In genomic region chr7:100504031-100504430, GRCh38 we compare ENCODE assay signal across 13 cellular contexts. TPM values are rescaled to one million over a fixed set of nuclear protein-coding genes. Genes with fewer than 3 reads are reported as not detected.
DNase-seq lines count a peak whose midpoint lies in the region; ATAC-seq, FAIRE-seq and TF ChIP-seq lines count a peak whose summit lies in the region.
"Not testable (repeated sequence)": the region's sequence is repeated elsewhere in the genome, so short reads cannot be mapped to it uniquely, and the experiment has no call there.
"Had no signal": no experiment of that assay in that cellular context is flagged by ENCODE, and none has a peak within 500 bp of the region (broad histone marks: within the 10 kb centered on the region; RNA-seq: fewer than 3 reads in every experiment).

No MANE protein-coding gene starts in this region.

- H3K79me2 ChIP-seq in ACC112 (ENCODE audit: control insufficient read depth, insufficient read depth, low read length, unreplicated experiment); K562 (ENCODE audit: control insufficient read depth, insufficient read depth, low read length); hepatocyte; trophoblast cell (ENCODE audit: control insufficient read depth, insufficient read depth, low read length, poor library complexity): not testable (repeated sequence)

- H3K23ac ChIP-seq in trophoblast cell (ENCODE audit: low read length) = not testable (repeated sequence)

- ATAC-seq in RWPE2 (ENCODE audit: low read depth); K562: not testable (repeated sequence)

- in situ Hi-C loops in K562 (cut with MboI) = not testable (repeated sequence)

- H3K9ac ChIP-seq in K562 (ENCODE audit: insufficient read depth in 1 of 2, low read depth in 2 of 2, low read length in 2 of 2); trophoblast cell (ENCODE audit: low read length): not testable (repeated sequence)

- not testable (repeated sequence) for H3K27ac ChIP-seq in ACC112 (ENCODE audit: low read depth, low read length); HEK293 (ENCODE audit: extremely low read depth, low read depth, low read length); K562 (ENCODE audit: extremely low read depth, low read depth, low read length); trophoblast cell (ENCODE audit: low read depth, low read length)
- H3K27ac ChIP-seq in RWPE2 (ENCODE audit: poor library complexity, severe bottlenecking) (peak overlapping the region; percentile 19), hepatocyte (peak overlapping the region; percentile 47)

- not testable (repeated sequence) for H4K12ac ChIP-seq in trophoblast cell (ENCODE audit: low read depth, low read length)

- H3K4me3 ChIP-seq in ACC112 (ENCODE audit: low read depth, low read length); HEK293 (ENCODE audit: low read depth, low read length); RWPE2 (ENCODE audit: severe bottlenecking); K562; hepatocyte; trophoblast cell (ENCODE audit: low read depth, low read length): not testable (repeated sequence)

- H4K91ac ChIP-seq in trophoblast cell (ENCODE audit: low read depth, low read length) = not testable (repeated sequence)

- H4K20me1 ChIP-seq in K562 (replicated peaks; ENCODE audit: control insufficient read depth, insufficient read depth, low read length); hepatocyte (ENCODE audit: insufficient read depth, poor library complexity, severe bottlenecking): not testable (repeated sequence)

- H3K27me3 ChIP-seq in ACC112 (ENCODE audit: insufficient read depth, low read length); RWPE2 (ENCODE audit: insufficient read depth, poor library complexity, severe bottlenecking); K562 (ENCODE audit: control insufficient read depth in 2 of 2, insufficient read depth in 2 of 2, low read length in 2 of 2); hepatocyte; trophoblast cell (ENCODE audit: insufficient read depth, low read length): not testable (repeated sequence)

- H3K14ac ChIP-seq in trophoblast cell (ENCODE audit: low read length) = not testable (repeated sequence)

- CTCF ChIA-PET in HEK293 (lab: Yijun Ruan, JAX) = interaction anchor here (0.9 to 1.5 kb wide), 2 partner anchors 16 to 21 kb away, joined by 5 to 11 read pairs; no protein-coding TSS in a partner anchor
- CTCF ChIA-PET in K562 (lab: Yijun Ruan, JAX; ENCODE audit: low intra/inter-chr PET ratio) = not testable (repeated sequence)

- H3K9me2 ChIP-seq in hepatocyte (replicated peaks; ENCODE audit: insufficient read depth) = not testable (repeated sequence)

- not testable (repeated sequence) for TF ChIP-seq EP300 in K562 (IDR thresholded peaks at IDR 0.05; ENCODE audit: low read length)

- H2BK12ac ChIP-seq in trophoblast cell (ENCODE audit: low read length) = not testable (repeated sequence)

- peaks cover 13% of the 10 kb centered on the region for H3K4me1 ChIP-seq in ACC112 (ENCODE audit: control insufficient read depth, insufficient read depth, low read length, unreplicated experiment)
- H3K4me1 ChIP-seq in HEK293 (ENCODE audit: control insufficient read depth, insufficient read depth, low read length); hepatocyte (ENCODE audit: insufficient read depth); trophoblast cell (ENCODE audit: control insufficient read depth in 1 of 2, insufficient read depth in 2 of 2, low read length in 2 of 2): not testable (repeated sequence)
- H3K4me1 ChIP-seq in RWPE2 (ENCODE audit: insufficient read depth, poor library complexity, severe bottlenecking) = peaks cover 13% of the 10 kb centered on the region
- H3K4me1 ChIP-seq in K562 (replicated peaks in 1 of 2; ENCODE audit: control insufficient read depth in 2 of 2, insufficient read depth in 2 of 2, low read length in 2 of 2) = peaks cover 4 to 22% of the 10 kb centered on the region in 2 experiments; a peak in 3 of 5 replicates

- not testable (repeated sequence) for TF ChIP-seq POLR2A in K562 (conservative IDR thresholded peaks at IDR 0.05)

- WGBS in K562 (ENCODE audit: insufficient coverage, low coverage, missing lambda C conversion rate) = 79% methylated on average over 3 of the region's 3 CpGs
- 90% methylated on average over 3 of the region's 3 CpGs for WGBS in hepatocyte (ENCODE audit: low lambda C conversion rate, missing lambda C conversion rate)
- no CpG with 5 or more reads among the region's 3 CpGs for whole genome bisulfite sequencing in trophoblast cell (ENCODE audit: extremely low coverage, insufficient coverage, insufficient read length)

- H2AK5ac ChIP-seq in trophoblast cell (ENCODE audit: low read length) = not testable (repeated sequence)

- H3K79me1 ChIP-seq in trophoblast cell (ENCODE audit: low read length) = not testable (repeated sequence)

- not testable (repeated sequence) for H4K8ac ChIP-seq in trophoblast cell (ENCODE audit: low read depth, low read length)

- not testable (repeated sequence) for FAIRE-seq in K562 (lab: Jason Lieb, UNC)

- H3K4me2 ChIP-seq in K562 (ENCODE audit: insufficient read depth, low read length); hepatocyte; trophoblast cell (ENCODE audit: low read length): not testable (repeated sequence)

- not testable (repeated sequence) for H3K18ac ChIP-seq in trophoblast cell (ENCODE audit: low read length)

- not testable (repeated sequence) for H2BK5ac ChIP-seq in trophoblast cell (ENCODE audit: low read depth, low read length, poor library complexity)

- not testable (repeated sequence) for H3K9me1 ChIP-seq in K562 (ENCODE audit: control insufficient read depth, insufficient read depth, low read length)

- not testable (repeated sequence) for TF ChIP-seq CTCF in HEK293 (tag by site-specific recombination; IDR thresholded peaks at IDR 0.05); RWPE2 (IDR thresholded peaks at IDR 0.05; ENCODE audit: poor library complexity, severe bottlenecking); K562 (IDR thresholded peaks at IDR 0.05 in 2 of 3, conservative IDR thresholded peaks at IDR 0.05 in 1 of 3; ENCODE audit: insufficient read depth in 2 of 3, low read depth in 1 of 3, low read length in 3 of 3); hepatocyte (IDR thresholded peaks at IDR 0.05; ENCODE audit: poor library complexity)

- DNase-seq in NCI-H226 (peak; percentile 15), trophoblast cell (peak; percentile 18 to 58)
- DNase-seq in RWPE2 (ENCODE audit: low spot score); K562 (ENCODE audit: extremely low read depth in 1 of 4, low spot score in 3 of 4); hepatocyte (ENCODE audit: low spot score): not testable (repeated sequence)

- intact Hi-C loops in K562 (cut with micrococcal nuclease) = loop anchor here (5.0 kb wide), 1 partner anchor 33 kb away; the partner anchor contains the start of gene AGFG2

- H2BK120ac ChIP-seq in trophoblast cell (ENCODE audit: insufficient read depth, low read length, poor library complexity) = not testable (repeated sequence)

- H3K9me3 ChIP-seq in HEK293 (ENCODE audit: control insufficient read depth, insufficient read depth, low read depth, low read length); RWPE2 (ENCODE audit: severe bottlenecking); K562 (replicated peaks; ENCODE audit: control insufficient read depth, insufficient read depth, low read depth, low read length); hepatocyte (ENCODE audit: low read depth); trophoblast cell (ENCODE audit: insufficient read depth, low read depth, low read length): not testable (repeated sequence)

- BruUV-seq in K562 (replicated peaks; lab: Mats Ljungman, UMichigan) = not testable (repeated sequence)

- not testable (repeated sequence) for H3K4ac ChIP-seq in trophoblast cell (ENCODE audit: low read depth, low read length)

- POLR2A ChIA-PET in HEK293 (lab: Yijun Ruan, JAX) = interaction anchor here (0.6 kb wide), 1 partner anchor 41 kb away, joined by 5 read pairs; no protein-coding TSS in a partner anchor
- POLR2A ChIA-PET in K562 (lab: Yijun Ruan, JAX) = not testable (repeated sequence)

- not testable (repeated sequence) for H3K36me3 ChIP-seq in ACC112 (ENCODE audit: insufficient read depth, low read length); HEK293 (ENCODE audit: control insufficient read depth in 2 of 2, insufficient read depth in 1 of 2, low read length in 2 of 2); RWPE2 (ENCODE audit: low read depth); K562 (ENCODE audit: control insufficient read depth, insufficient read depth, low read length); hepatocyte (replicated peaks; ENCODE audit: insufficient read depth, low read depth); trophoblast cell (ENCODE audit: control insufficient read depth in 1 of 2, insufficient read depth in 2 of 2, low read length in 2 of 2)

- not testable (repeated sequence) for TF ChIP-seq RAD21 in K562 (CRISPR knock-in tag; conservative IDR thresholded peaks at IDR 0.05 in 1 of 2, IDR thresholded peaks at IDR 0.05 in 1 of 2)

- H2AFZ ChIP-seq in ACC112 (ENCODE audit: low read length, unreplicated experiment) (peak overlapping the region; percentile 1), K562 (ENCODE audit: low read depth, low read length) (peak overlapping the region; percentile 58)
- not testable (repeated sequence) for H2AFZ ChIP-seq in hepatocyte; trophoblast cell (ENCODE audit: insufficient read depth, low read length, poor library complexity)

RNA-seq across cellular contexts. Expression of gene NYAP1, which starts 20.3 kb away (rescaled TPM):
- 0.53 and 1.0 TPM in 2 replicates for total RNA-seq in K562 (2011; cell fraction: chromatin; rRNA removed; ENCODE audit: low replicate concordance)
- 0.67 and 0.79 TPM in 2 replicates for total RNA-seq in K562 (2011; cell fraction: nucleolus; rRNA removed)
- total RNA-seq in K562 (2011; cell fraction: nucleoplasm; rRNA removed) = 0.23 and 0.59 TPM in 2 replicates
- 0.32 and 0.98 TPM in 2 replicates for total RNA-seq in K562 (2014; rRNA removed)
- total RNA-seq in K562 (2014; rRNA removed; fragmentation: Illumina TruSeq; extraction: Trizol) = 0.11 and 0.13 TPM in 2 replicates
- 0.15 and 0.22 TPM in 2 replicates for total RNA-seq in K562 (2015; rRNA removed; fragmentation: Illumina TruSeq; extraction: Trizol)
- total RNA-seq in K562 (2021) = 0.82 and 0.87 TPM in 2 replicates
- 0.09 and 0.13 TPM in 2 replicates for polyA plus RNA-seq in K562 (2011; rRNA removed)
- 0.15 and 1.4 TPM in 2 replicates for polyA plus RNA-seq in K562 (2011; cell fraction: cytosol; rRNA removed)
- 0.34 and 1.7 TPM in 2 replicates for polyA plus RNA-seq in K562 (2011; cell fraction: nucleus; rRNA removed)
- polyA plus RNA-seq in K562 (2012) = 0.35 and 0.65 TPM in 2 replicates
- polyA plus RNA-seq in K562 (2014; fragmentation: Illumina TruSeq; extraction: Trizol) = 0.13 and 0.17 TPM in 2 replicates
- not detected for polyA plus RNA-seq in K562 (2014; fragmentation: Nextera tagmentation; extraction: Ambion mirVana)
- polyA plus RNA-seq in K562 (2014; rRNA removed) = 0.88 and 1.0 TPM in 2 replicates
- polyA minus RNA-seq in K562 (2011; rRNA and poly(A)+ RNA removed) = 0.11 TPM in 1 of 2 replicates, not detected in the other
- not detected in 2 replicates for polyA minus RNA-seq in K562 (2011; cell fraction: cytosol; rRNA and poly(A)+ RNA removed)
- 0.22 and 0.40 TPM in 2 replicates for polyA minus RNA-seq in K562 (2011; cell fraction: nucleus; rRNA and poly(A)+ RNA removed)
- total RNA-seq in hepatocyte = 1.6 and 2.4 TPM in 2 replicates
- polyA plus RNA-seq in hepatocyte = 0.68 TPM in 1 of 2 replicates, not detected in the other
- 0.76 and 0.81 TPM in 2 replicates for polyA plus RNA-seq in trophoblast cell (2013)
- total RNA-seq: GM23248, H4 had no signal
- polyA plus RNA-seq: CD4-positive, CD25-positive, alpha-beta regulatory T cell; CD8-positive, alpha-beta memory T cell; GM23248; IgD-negative memory B cell had no signal

RNA-seq across cellular contexts. Expression of gene TSC22D4, which starts 25.0 kb away (rescaled TPM):
- 30.5 and 88.7 TPM in 2 replicates for total RNA-seq in K562 (2011; cell fraction: chromatin; rRNA removed; ENCODE audit: low replicate concordance)
- 56.8 and 60.5 TPM in 2 replicates for total RNA-seq in K562 (2011; cell fraction: nucleolus; rRNA removed)
- 38.6 and 57.1 TPM in 2 replicates for total RNA-seq in K562 (2011; cell fraction: nucleoplasm; rRNA removed)
- total RNA-seq in K562 (2014; rRNA removed) = 77.6 and 102 TPM in 2 replicates
- total RNA-seq in K562 (2014; rRNA removed; fragmentation: Illumina TruSeq; extraction: Trizol) = 10.1 and 13.1 TPM in 2 replicates
- total RNA-seq in K562 (2015; rRNA removed; fragmentation: Illumina TruSeq; extraction: Trizol) = 31.3 and 33.9 TPM in 2 replicates
- total RNA-seq in K562 (2021) = 102 and 107 TPM in 2 replicates
- 14.2 and 18.8 TPM in 2 replicates for polyA plus RNA-seq in K562 (2011; rRNA removed)
- polyA plus RNA-seq in K562 (2011; cell fraction: cytosol; rRNA removed) = 13.0 and 47.0 TPM in 2 replicates
- 22.1 and 53.6 TPM in 2 replicates for polyA plus RNA-seq in K562 (2011; cell fraction: nucleus; rRNA removed)
- 64.9 and 107 TPM in 2 replicates for polyA plus RNA-seq in K562 (2012)
- 28.7 and 51.7 TPM in 2 replicates for polyA plus RNA-seq in K562 (2014; fragmentation: Illumina TruSeq; extraction: Trizol)
- under 1 TPM; 0.37 to 0.92 TPM for polyA plus RNA-seq in K562 (2014; fragmentation: Nextera tagmentation; extraction: Ambion mirVana)
- polyA plus RNA-seq in K562 (2014; rRNA removed) = 57.9 and 61.0 TPM in 2 replicates
- 5.5 and 9.6 TPM in 2 replicates for polyA minus RNA-seq in K562 (2011; rRNA and poly(A)+ RNA removed)
- 24.5 and 26.5 TPM in 2 replicates for polyA minus RNA-seq in K562 (2011; cell fraction: cytosol; rRNA and poly(A)+ RNA removed)
- polyA minus RNA-seq in K562 (2011; cell fraction: nucleus; rRNA and poly(A)+ RNA removed) = 10.0 and 13.5 TPM in 2 replicates
- 25.4 and 26.2 TPM in 2 replicates for total RNA-seq in hepatocyte
- 89.6 and 90.7 TPM in 2 replicates for polyA plus RNA-seq in hepatocyte
- polyA plus RNA-seq in trophoblast cell (2013) = 24.3 and 24.6 TPM in 2 replicates

RNA-seq across cellular contexts. Expression of gene AGFG2, which starts 35.0 kb away (rescaled TPM):
- total RNA-seq in K562 (2011; cell fraction: chromatin; rRNA removed; ENCODE audit: low replicate concordance) = 25.6 and 42.2 TPM in 2 replicates
- total RNA-seq in K562 (2011; cell fraction: nucleolus; rRNA removed) = 22.7 and 25.7 TPM in 2 replicates
- total RNA-seq in K562 (2011; cell fraction: nucleoplasm; rRNA removed) = 28.4 and 39.7 TPM in 2 replicates
- total RNA-seq in K562 (2014; rRNA removed) = 11.7 and 20.2 TPM in 2 replicates
- total RNA-seq in K562 (2014; rRNA removed; fragmentation: Illumina TruSeq; extraction: Trizol) = 3.6 and 4.3 TPM in 2 replicates
- total RNA-seq in K562 (2015; rRNA removed; fragmentation: Illumina TruSeq; extraction: Trizol) = 7.8 and 9.3 TPM in 2 replicates
- total RNA-seq in K562 (2021) = 23.1 and 23.4 TPM in 2 replicates
- polyA plus RNA-seq in K562 (2011; rRNA removed) = 4.6 and 5.2 TPM in 2 replicates
- 3.8 and 25.5 TPM in 2 replicates for polyA plus RNA-seq in K562 (2011; cell fraction: cytosol; rRNA removed)
- polyA plus RNA-seq in K562 (2011; cell fraction: nucleus; rRNA removed) = 12.0 and 33.1 TPM in 2 replicates
- 9.7 and 18.9 TPM in 2 replicates for polyA plus RNA-seq in K562 (2012)
- 6.5 and 9.6 TPM in 2 replicates for polyA plus RNA-seq in K562 (2014; fragmentation: Illumina TruSeq; extraction: Trizol)
- polyA plus RNA-seq in K562 (2014; fragmentation: Nextera tagmentation; extraction: Ambion mirVana) = under 1 TPM; 0.31 to 0.32 TPM
- polyA plus RNA-seq in K562 (2014; rRNA removed) = 10.0 and 16.8 TPM in 2 replicates
- 3.7 and 4.3 TPM in 2 replicates for polyA minus RNA-seq in K562 (2011; rRNA and poly(A)+ RNA removed)
- polyA minus RNA-seq in K562 (2011; cell fraction: cytosol; rRNA and poly(A)+ RNA removed) = 3.9 and 8.0 TPM in 2 replicates
- 10.2 and 12.1 TPM in 2 replicates for polyA minus RNA-seq in K562 (2011; cell fraction: nucleus; rRNA and poly(A)+ RNA removed)
- total RNA-seq in hepatocyte = 32.8 and 38.6 TPM in 2 replicates
- polyA plus RNA-seq in hepatocyte = 33.3 and 53.7 TPM in 2 replicates
- polyA plus RNA-seq in trophoblast cell (2013) = 3.0 TPM in 2 replicates

RNA-seq across cellular contexts. Expression of gene SPACDR, which starts 40.0 kb away (rescaled TPM):
- total RNA-seq in K562 (2011; cell fraction: chromatin; rRNA removed; ENCODE audit: low replicate concordance) = 3.4 and 9.9 TPM in 2 replicates
- 1.8 and 4.7 TPM in 2 replicates for total RNA-seq in K562 (2011; cell fraction: nucleolus; rRNA removed)
- 2.4 and 3.8 TPM in 2 replicates for total RNA-seq in K562 (2011; cell fraction: nucleoplasm; rRNA removed)
- total RNA-seq in K562 (2014; rRNA removed) (0.14 and 0.29 TPM in 2 replicates), K562 (2014; rRNA removed; fragmentation: Illumina TruSeq; extraction: Trizol) (not detected in 2 replicates), K562 (2015; rRNA removed; fragmentation: Illumina TruSeq; extraction: Trizol) (0.29 and 0.41 TPM in 2 replicates), K562 (2021) (0.55 and 1.2 TPM in 2 replicates), hepatocyte (0.13 and 0.72 TPM in 2 replicates)
- polyA plus RNA-seq in K562 (2011; rRNA removed) (0.18 and 0.20 TPM in 2 replicates), K562 (2014; fragmentation: Illumina TruSeq; extraction: Trizol) (0.13 and 0.24 TPM in 2 replicates), K562 (2014; fragmentation: Nextera tagmentation; extraction: Ambion mirVana) (under 1 TPM; 0.07 to 0.11 TPM), K562 (2014; rRNA removed) (0.12 and 0.15 TPM in 2 replicates), hepatocyte (0.46 TPM in 1 of 2 replicates, not detected in the other)
- polyA plus RNA-seq in K562 (2011; cell fraction: cytosol; rRNA removed) = 0.40 and 0.56 TPM in 2 replicates
- 1.0 and 2.9 TPM in 2 replicates for polyA plus RNA-seq in K562 (2011; cell fraction: nucleus; rRNA removed)
- polyA plus RNA-seq in K562 (2012) = 0.47 and 2.1 TPM in 2 replicates
- not detected in 2 replicates for polyA minus RNA-seq in K562 (2011; rRNA and poly(A)+ RNA removed)
- polyA minus RNA-seq in K562 (2011; cell fraction: cytosol; rRNA and poly(A)+ RNA removed) = not detected in 2 replicates
- not detected in 2 replicates for polyA minus RNA-seq in K562 (2011; cell fraction: nucleus; rRNA and poly(A)+ RNA removed)
- 1.1 TPM in 2 replicates for polyA plus RNA-seq in trophoblast cell (2013)
- total RNA-seq: Daoy, GM23248 had no signal
